Comparison of ENCODE assay signal across 24 cellular contexts in genomic region chr14:39626589-39627576, GRCh38.
A peak's percentile ranks its signal among the peaks of the same experiment; 100 is the strongest.
DNase-seq lines count a peak whose midpoint lies in the region; ATAC-seq, FAIRE-seq and TF ChIP-seq lines count a peak whose summit lies in the region.
"Had no signal": no experiment of that assay in that cellular context is flagged by ENCODE, and none has a peak within 500 bp of the region (broad histone marks: within the 10 kb centered on the region; RNA-seq: fewer than 3 reads in every experiment).

No MANE protein-coding gene starts in this region.

- peaks cover 0 to 8% of the 10 kb centered on the region in 2 experiments; a peak in 1 of 5 replicates for H3K27me3 ChIP-seq in HepG2 (ENCODE audit: control insufficient read depth in 1 of 2, insufficient read depth in 2 of 2, low read length in 2 of 2)
- H3K27me3 ChIP-seq in right lobe of liver = no peaks in the 10 kb centered on the region
- H3K27me3 ChIP-seq in smooth muscle cell (ENCODE audit: low read depth) = no peaks in the 10 kb centered on the region
- H3K27me3 ChIP-seq in CD4-positive, alpha-beta memory T cell (ENCODE audit: insufficient read depth, low read length) = no peaks in the 10 kb centered on the region
- H3K27me3 ChIP-seq: BLaER1 treated with 17β-estradiol and CSF1 and Interleukin-3, amounts not matched to agents 10 nM and 100 nM had no signal

- H3K27ac ChIP-seq in HepG2 (ENCODE audit: extremely low read length, insufficient read depth, low read length) (no peak overlapping the region), right lobe of liver (no peak overlapping the region), smooth muscle cell (ENCODE audit: low read depth) (peak overlapping the region; percentile 70)
- no peak overlapping the region for H3K27ac ChIP-seq in CD4-positive, alpha-beta memory T cell (ENCODE audit: low read depth, low read length)
- H3K27ac ChIP-seq: 22Rv1; A549; BLaER1 treated with 17β-estradiol and CSF1 and Interleukin-3, amounts not matched to agents 10 nM and 100 nM; C4-2B had no signal

- intact Hi-C loops in HepG2 (cut with micrococcal nuclease; ENCODE audit: unreplicated experiment) = no loop called here
- intact Hi-C loops in right lobe of liver (cut with DNase I) = no loop called here
- intact Hi-C loops in CD4-positive, alpha-beta memory T cell (cut with micrococcal nuclease) = no loop called here

- no peak overlapping the region for H3K27ac Mint-ChIP-seq in CD4-positive, alpha-beta memory T cell
- H3K27ac Mint-ChIP-seq: B cell; CD4-positive, alpha-beta T cell had no signal

- TF ChIP-seq CTCF in HepG2 (CRISPR knock-in tag; IDR thresholded peaks at IDR 0.05) (no peak), right lobe of liver (IDR thresholded peaks at IDR 0.05) (no peak), smooth muscle cell (IDR thresholded peaks at IDR 0.05; ENCODE audit: borderline replicate concordance, insufficient read depth, poor library complexity, severe bottlenecking) (no peak)

- TF ChIP-seq EP300 in HepG2 (IDR thresholded peaks at IDR 0.05; ENCODE audit: low read depth in 2 of 2, low read length in 2 of 2) (no peak), HepG2 (CRISPR knock-in tag; IDR thresholded peaks at IDR 0.05; ENCODE audit: borderline replicate concordance) (no peak)

- no peaks in the 10 kb centered on the region for H3K27me3 Mint-ChIP-seq in CD4-positive, alpha-beta memory T cell
- H3K27me3 Mint-ChIP-seq: B cell; CD4-positive, alpha-beta T cell; CD8-positive, alpha-beta memory T cell had no signal

- FAIRE-seq in HepG2 (lab: Jason Lieb, UNC) = no peak
- FAIRE-seq: A549, GM12878, GM12892, GM18507 had no signal

- peaks cover 0 to 1% of the 10 kb centered on the region in 2 donors for H3K36me3 Mint-ChIP-seq in CD4-positive, alpha-beta memory T cell

- H3K4me2 ChIP-seq in HepG2 (ENCODE audit: low read depth, low read length) (no peak overlapping the region), smooth muscle cell (no peak overlapping the region)
- H3K4me2 ChIP-seq: A549; BLaER1 treated with 17β-estradiol and CSF1 and Interleukin-3, amounts not matched to agents 10 nM and 100 nM had no signal

- CTCF ChIA-PET in HepG2 (lab: Yijun Ruan, JAX; ENCODE audit: low intra/inter-chr PET ratio, low total read pairs) = no interaction called here
- CTCF ChIA-PET in CD4-positive, alpha-beta memory T cell (lab: Charles Lee; ENCODE audit: partially characterized antibody) = no interaction called here

- WGBS in HepG2 (ENCODE audit: low lambda C conversion rate) = 18% methylated on average over 17 of the region's 17 CpGs
- 72% methylated on average over 12 of the region's 17 CpGs for WGBS in right lobe of liver (ENCODE audit: insufficient coverage, low coverage, low lambda C conversion rate, missing lambda C conversion rate)
- 95% methylated on average over 17 of the region's 17 CpGs for WGBS in smooth muscle cell (ENCODE audit: low lambda C conversion rate)

- no peaks in the 10 kb centered on the region for H3K9me3 ChIP-seq in HepG2 (ENCODE audit: low read length)
- H3K9me3 ChIP-seq in right lobe of liver = no peaks in the 10 kb centered on the region
- H3K9me3 ChIP-seq in smooth muscle cell (replicated peaks; ENCODE audit: low read depth) = no peaks in the 10 kb centered on the region
- H3K9me3 ChIP-seq in CD4-positive, alpha-beta memory T cell (ENCODE audit: control insufficient read depth in 1 of 2, low read length in 2 of 2) = no peaks in the 10 kb centered on the region
- H3K9me3 ChIP-seq: A549 had no signal

- no peaks in the 10 kb centered on the region for H3K36me3 ChIP-seq in HepG2 (replicated peaks in 1 of 2; ENCODE audit: control insufficient read depth in 1 of 2, insufficient read depth in 2 of 2, low read length in 2 of 2)
- H3K36me3 ChIP-seq in right lobe of liver = no peaks in the 10 kb centered on the region
- no peaks in the 10 kb centered on the region for H3K36me3 ChIP-seq in smooth muscle cell (ENCODE audit: low read depth)
- H3K36me3 ChIP-seq in CD4-positive, alpha-beta memory T cell (ENCODE audit: insufficient read depth, low read length) = no peaks in the 10 kb centered on the region
- H3K36me3 ChIP-seq: BLaER1 treated with 17β-estradiol and CSF1 and Interleukin-3, amounts not matched to agents 10 nM and 100 nM had no signal

- ATAC-seq in HepG2 (peak; percentile 85), right lobe of liver (no peak)
- ATAC-seq: A549, GM12878 had no signal

- H3K79me2 ChIP-seq in HepG2 (ENCODE audit: insufficient read depth, low read length) (no peaks in the 10 kb centered on the region), smooth muscle cell (ENCODE audit: low read depth) (no peaks in the 10 kb centered on the region)

- H3K9me3 Mint-ChIP-seq in CD4-positive, alpha-beta memory T cell = peaks cover 6 to 56% (median 48%) of the 10 kb centered on the region in 8 donors

- no peak for TF ChIP-seq RAD21 in HepG2 (CRISPR knock-in tag; IDR thresholded peaks at IDR 0.05)

- no peak overlapping the region for H3K4me3 ChIP-seq in HepG2 (replicated peaks in 1 of 3; ENCODE audit: insufficient read depth in 1 of 3, low read depth in 2 of 3, low read length in 3 of 3)
- H3K4me3 ChIP-seq in right lobe of liver = no peak overlapping the region
- H3K4me3 ChIP-seq in smooth muscle cell = no peak overlapping the region
- H3K4me3 ChIP-seq in CD4-positive, alpha-beta memory T cell (ENCODE audit: low read length in 2 of 2) = no peak overlapping the region
- H3K4me3 ChIP-seq: A549; BLaER1 treated with 17β-estradiol and CSF1 and Interleukin-3, amounts not matched to agents 10 nM and 100 nM; GM12878 had no signal

- H4K20me1 ChIP-seq in HepG2 (ENCODE audit: insufficient read depth, low read length) (no peaks in the 10 kb centered on the region), smooth muscle cell (ENCODE audit: low read depth) (no peaks in the 10 kb centered on the region)
- H4K20me1 ChIP-seq: BLaER1 treated with 17β-estradiol and CSF1 and Interleukin-3, amounts not matched to agents 10 nM and 100 nM had no signal

- POLR2A ChIA-PET in HepG2 (lab: Yijun Ruan, JAX) = no interaction called here
- POLR2A ChIA-PET in CD4-positive, alpha-beta memory T cell (lab: Charles Lee; ENCODE audit: partially characterized antibody) = no interaction called here

- no peak for DNase-seq in HepG2 (ENCODE audit: low spot score)
- no peak for DNase-seq in right lobe of liver
- no peak for DNase-seq in smooth muscle cell (lab: John Stamatoyannopoulos, UW; ENCODE audit: unreplicated experiment)
- DNase-seq in CD4-positive, alpha-beta memory T cell = no peak
- no peak for DNase-seq in NCI-H1694 treated with DMSO at 0.1 percent for 48 hours (lab: John Stamatoyannopoulos, UW)
- DNase-seq: AML-193; CD4-positive, alpha-beta T cell; CD8-positive, alpha-beta memory T cell; COR-L47; DMS 273 treated with DMSO at 0.1 percent for 48 hours; DMS153; DMS53; DMS79; DND-41; EL; GDM1 had no signal

- no TSS peak for BruUV-seq in HepG2 (replicated peaks; lab: Mats Ljungman, UMichigan)

- H3K4me1 Mint-ChIP-seq in CD4-positive, alpha-beta memory T cell = peaks cover 0 to 4% (median 1%) of the 10 kb centered on the region in 4 donors
- H3K4me1 Mint-ChIP-seq: B cell had no signal

- H3K4me3 Mint-ChIP-seq in CD4-positive, alpha-beta memory T cell = no peak overlapping the region
- H3K4me3 Mint-ChIP-seq: B cell; CD4-positive, alpha-beta T cell; CD8-positive, alpha-beta memory T cell had no signal

- peaks cover 5% of the 10 kb centered on the region for H3F3A ChIP-seq in smooth muscle cell (ENCODE audit: low read depth)

- H3K9ac ChIP-seq in HepG2 (ENCODE audit: insufficient read depth, low read depth, low read length) = no peak overlapping the region
- H3K9ac ChIP-seq in smooth muscle cell (ENCODE audit: low read depth) = no peak overlapping the region
- H3K9ac ChIP-seq: BLaER1 treated with 17β-estradiol and CSF1 and Interleukin-3, amounts not matched to agents 10 nM and 100 nM had no signal

- H2AFZ ChIP-seq in HepG2 (ENCODE audit: low read length) (no peak overlapping the region), smooth muscle cell (ENCODE audit: low read depth) (no peak overlapping the region)

- H3K4me1 ChIP-seq in HepG2 (ENCODE audit: insufficient read depth, low read length) = no peaks in the 10 kb centered on the region
- H3K4me1 ChIP-seq in right lobe of liver = no peaks in the 10 kb centered on the region
- peaks cover 8% of the 10 kb centered on the region for H3K4me1 ChIP-seq in smooth muscle cell (ENCODE audit: low read depth)
- no peaks in the 10 kb centered on the region for H3K4me1 ChIP-seq in CD4-positive, alpha-beta memory T cell (ENCODE audit: insufficient read depth, low read length)
- H3K4me1 ChIP-seq: A549; BLaER1 treated with 17β-estradiol and CSF1 and Interleukin-3, amounts not matched to agents 10 nM and 100 nM had no signal

- no peak for TF ChIP-seq POLR2A in HepG2 (IDR thresholded peaks at IDR 0.05; ENCODE audit: insufficient read depth in 1 of 2, low read depth in 2 of 2, low read length in 2 of 2)
- TF ChIP-seq POLR2A in right lobe of liver (IDR thresholded peaks at IDR 0.05) = no peak

- in situ Hi-C loops in HepG2 (cut with HindIII; ENCODE audit: extremely low pct_ligation_motif_present, low pct_unique_long_range_greater_than_20kb) = no loop called here

TF ChIP-seq in HepG2, 621 proteins besides CTCF, POLR2A, EP300 and RAD21:
- TF ChIP-seq ATF2 (CRISPR knock-in tag; IDR thresholded peaks at IDR 0.05) (no peak), EEA1 (CRISPR knock-in tag; IDR thresholded peaks at IDR 0.05; ENCODE audit: borderline replicate concordance) (no peak), PHF21A (CRISPR knock-in tag; IDR thresholded peaks at IDR 0.05) (no peak), MTA3 (CRISPR knock-in tag; IDR thresholded peaks at IDR 0.05) (no peak), ZNF367 (CRISPR knock-in tag; IDR thresholded peaks at IDR 0.05; ENCODE audit: borderline replicate concordance) (no peak)
